In the genomic region with DNA sequence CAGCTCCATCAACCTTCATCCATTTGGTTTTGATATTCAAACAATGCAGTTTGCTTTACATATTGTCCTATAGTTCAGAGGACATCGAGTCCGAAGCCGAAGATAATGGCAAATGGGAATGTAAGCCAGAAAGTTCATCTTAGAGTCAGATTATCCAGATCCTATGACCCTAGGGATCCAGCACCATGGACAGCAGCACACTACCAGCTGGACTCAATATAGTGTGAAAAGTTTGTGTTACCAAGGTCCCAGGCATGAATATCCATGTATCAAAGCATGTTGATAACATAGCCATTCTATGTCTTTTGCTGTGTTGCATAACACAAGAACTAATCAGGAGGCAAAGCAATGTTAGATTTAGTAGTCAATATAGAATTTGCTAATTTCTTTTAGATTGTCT, we compare ENCODE assay signal across 12 cellular contexts. TPM values are rescaled to one million over a fixed set of nuclear protein-coding genes. Genes with fewer than 3 reads are reported as not detected.
A peak's percentile ranks its signal among the peaks of the same experiment; 100 is the strongest.
DNase-seq lines count a peak whose midpoint lies in the region; TF ChIP-seq lines count a peak whose summit lies in the region.
"Had no signal": no experiment of that assay in that cellular context is flagged by ENCODE, and none has a peak within 500 bp of the region (broad histone marks: within the 10 kb centered on the region; RNA-seq: fewer than 3 reads in every experiment).

No MANE protein-coding gene starts in this region.

- no peak overlapping the region for H3K27ac Mint-ChIP-seq in activated naive CD4-positive, alpha-beta T cell treated with anti-CD3 and anti-CD28 coated beads, Interleukin-2, amount 10 ng/mL, durations not matched to agents 7 days and 5 days
- H3K27ac Mint-ChIP-seq in CD8-positive, alpha-beta memory T cell = no peak overlapping the region
- H3K27ac Mint-ChIP-seq: CD14-positive monocyte had no signal

- no peaks in the 10 kb centered on the region for H3K9me3 ChIP-seq in CD8-positive, alpha-beta memory T cell (ENCODE audit: low read length)
- H3K9me3 ChIP-seq: Peyer's patch, psoas muscle had no signal

- CTCF ChIA-PET in activated naive CD4-positive, alpha-beta T cell treated with anti-CD3 and anti-CD28 coated beads, Interleukin-2, amount 10 ng/mL, durations not matched to agents 7 days and 5 days (lab: Charles Lee) = no interaction called here
- CTCF ChIA-PET in CD8-positive, alpha-beta memory T cell (lab: Charles Lee) = no interaction called here

- no peaks in the 10 kb centered on the region for H3K27me3 ChIP-seq in CD8-positive, alpha-beta memory T cell (ENCODE audit: insufficient read depth, low read length, poor library complexity, severe bottlenecking)
- H3K27me3 ChIP-seq: Peyer's patch had no signal

- no peaks in the 10 kb centered on the region for H3K36me3 Mint-ChIP-seq in activated naive CD4-positive, alpha-beta T cell treated with anti-CD3 and anti-CD28 coated beads, Interleukin-2, amount 10 ng/mL, durations not matched to agents 7 days and 5 days
- H3K36me3 Mint-ChIP-seq in CD8-positive, alpha-beta memory T cell = no peaks in the 10 kb centered on the region
- H3K36me3 Mint-ChIP-seq: CD14-positive monocyte had no signal

- POLR2A ChIA-PET in CD8-positive, alpha-beta memory T cell (lab: Charles Lee) = no interaction called here

- no peaks in the 10 kb centered on the region for H3K36me3 ChIP-seq in CD8-positive, alpha-beta memory T cell (ENCODE audit: insufficient read depth, low read length)
- H3K36me3 ChIP-seq: Peyer's patch had no signal

- H3K4me3 ChIP-seq in CD8-positive, alpha-beta memory T cell (ENCODE audit: low read length) = no peak overlapping the region
- H3K4me3 ChIP-seq: Peyer's patch, psoas muscle had no signal

- peak; percentile 56 for DNase-seq in activated naive CD4-positive, alpha-beta T cell treated with anti-CD3 and anti-CD28 coated beads, Interleukin-2, amount 10 ng/mL, durations not matched to agents 7 days and 5 days
- DNase-seq in activated naive CD4-positive, alpha-beta T cell (lab: John Stamatoyannopoulos, UW) = no peak
- DNase-seq in RPMI8226 (peak; percentile 54), erythroblast (lab: John Stamatoyannopoulos, UW) (peak; percentile 20 to 38), NCI-H146 treated with DMSO at 0.1 percent for 48 hours (lab: John Stamatoyannopoulos, UW; ENCODE audit: unreplicated experiment) (no peak), AG08396 (ENCODE audit: low spot score) (no peak)
- peak in 2 of 3 donors; percentile 1 to 5 for DNase-seq in stimulated activated CD4-positive, alpha-beta T cell treated with anti-CD3 and anti-CD28 coated beads, TNF-alpha, amount 100 ng/mL, for 48 hours (ENCODE audit: low read depth in 3 of 3)
- DNase-seq in CD8-positive, alpha-beta memory T cell = no peak
- DNase-seq: Peyer's patch; psoas muscle; stimulated activated naive CD4-positive, alpha-beta T cell treated with Interleukin-2 at 50 U/mL for 16 hours had no signal

- no peak for TF ChIP-seq POLR2A in erythroblast (IDR thresholded peaks at IDR 0.05; ENCODE audit: low read length)

- H3K27me3 Mint-ChIP-seq in activated naive CD4-positive, alpha-beta T cell treated with anti-CD3 and anti-CD28 coated beads, Interleukin-2, amount 10 ng/mL, durations not matched to agents 7 days and 5 days = peaks cover 12% of the 10 kb centered on the region
- H3K27me3 Mint-ChIP-seq in CD8-positive, alpha-beta memory T cell = peaks cover 6 to 45% of the 10 kb centered on the region in 2 donors

- H3K4me1 ChIP-seq in CD8-positive, alpha-beta memory T cell (ENCODE audit: insufficient read depth, low read length) = no peaks in the 10 kb centered on the region
- H3K4me1 ChIP-seq: Peyer's patch, psoas muscle had no signal

- no peak overlapping the region for H3K27ac ChIP-seq in CD8-positive, alpha-beta memory T cell (ENCODE audit: low read depth, low read length)
- H3K27ac ChIP-seq: Peyer's patch, psoas muscle had no signal

- no peak overlapping the region for H3K4me3 Mint-ChIP-seq in activated naive CD4-positive, alpha-beta T cell treated with anti-CD3 and anti-CD28 coated beads, Interleukin-2, amount 10 ng/mL, durations not matched to agents 7 days and 5 days
- no peak overlapping the region for H3K4me3 Mint-ChIP-seq in CD8-positive, alpha-beta memory T cell
- H3K4me3 Mint-ChIP-seq: CD14-positive monocyte had no signal

- no peaks in the 10 kb centered on the region for H3K4me1 Mint-ChIP-seq in activated naive CD4-positive, alpha-beta T cell treated with anti-CD3 and anti-CD28 coated beads, Interleukin-2, amount 10 ng/mL, durations not matched to agents 7 days and 5 days
- H3K4me1 Mint-ChIP-seq in CD8-positive, alpha-beta memory T cell = no peaks in the 10 kb centered on the region
- H3K4me1 Mint-ChIP-seq: CD14-positive monocyte had no signal

- H3K9me3 Mint-ChIP-seq in activated naive CD4-positive, alpha-beta T cell treated with anti-CD3 and anti-CD28 coated beads, Interleukin-2, amount 10 ng/mL, durations not matched to agents 7 days and 5 days = no peaks in the 10 kb centered on the region
- peaks cover 0 to 4% (median 0%) of the 10 kb centered on the region in 5 donors for H3K9me3 Mint-ChIP-seq in CD8-positive, alpha-beta memory T cell

RNA-seq across cellular contexts. Expression of gene FSTL4, which starts 46.3 kb away (rescaled TPM):
- total RNA-seq in CD8-positive, alpha-beta memory T cell = under 1 TPM in 1 of 2 experiments, not detected in 1; 0.33 TPM
- polyA plus RNA-seq in CD8-positive, alpha-beta memory T cell = not detected
- polyA plus RNA-seq: CD14-positive monocyte had no signal

Comparison
In these comparisons a context has a peak if more than half of its experiments do, and no peak if none do; other contexts are left out.
1. DNase-seq: peak in activated naive CD4-positive, alpha-beta T cell treated with anti-CD3 and anti-CD28 coated beads, Interleukin-2, amount 10 ng/mL, durations not matched to agents 7 days and 5 days (single experiment), RPMI8226 (single experiment), erythroblast (2 of 2) and stimulated activated CD4-positive, alpha-beta T cell treated with anti-CD3 and anti-CD28 coated beads, TNF-alpha, amount 100 ng/mL, for 48 hours (2 of 3); none in activated naive CD4-positive, alpha-beta T cell (0 of 4), CD8-positive, alpha-beta memory T cell (0 of 5), NCI-H146 treated with DMSO at 0.1 percent for 48 hours (single experiment) and AG08396 (single experiment).